ENCODE assay signal across 17 cellular contexts in the genomic region with DNA sequence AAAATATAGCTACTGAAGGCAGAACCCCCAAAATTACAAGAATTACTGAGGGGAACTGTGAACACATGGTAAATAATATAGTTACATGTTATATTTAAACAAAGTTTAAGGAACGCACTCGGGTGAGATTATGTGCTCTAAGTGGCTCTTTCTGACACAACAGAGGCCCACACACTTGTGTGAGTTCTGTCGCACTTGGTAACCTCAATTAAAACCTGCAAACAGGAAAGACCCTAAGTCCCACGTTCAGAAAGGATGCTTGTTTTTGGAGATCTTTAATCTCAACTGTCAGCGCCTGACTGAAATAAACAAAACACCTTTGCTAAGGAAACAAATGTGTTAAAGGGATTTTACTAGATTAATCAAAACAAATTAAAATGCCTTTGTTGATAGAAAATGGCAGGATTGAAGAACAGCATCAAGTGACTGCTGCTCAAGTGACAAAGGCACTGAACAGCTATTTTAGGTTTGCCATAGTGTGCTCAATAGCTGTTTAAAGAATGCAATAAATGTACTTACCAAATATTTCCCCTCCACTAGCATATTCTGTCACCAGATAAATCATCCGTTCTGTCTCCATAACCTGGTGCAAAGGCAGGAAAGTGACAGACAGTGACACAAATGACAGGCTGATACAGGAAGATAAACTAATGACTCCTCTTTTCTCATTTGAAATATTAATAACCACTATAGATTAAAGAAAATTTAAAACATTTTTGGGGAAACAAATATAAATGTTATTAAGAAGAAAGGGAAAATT.
DNase-seq lines count a peak whose midpoint lies in the region; ATAC-seq, FAIRE-seq and TF ChIP-seq lines count a peak whose summit lies in the region.
"Had no signal": no experiment of that assay in that cellular context is flagged by ENCODE, and none has a peak within 500 bp of the region (broad histone marks: within the 10 kb centered on the region; RNA-seq: fewer than 3 reads in every experiment).

No MANE protein-coding gene starts in this region.

- intact Hi-C loops in CD4-positive, alpha-beta memory T cell (cut with micrococcal nuclease): loop anchor here (2.0 kb wide), 1 partner anchor 23 kb away; no protein-coding TSS in a partner anchor
- intact Hi-C loops in Caco-2 (cut with micrococcal nuclease; ENCODE audit: unreplicated experiment): no loop called here

- H3K27ac Mint-ChIP-seq in CD4-positive, alpha-beta memory T cell: peak overlapping the region in 5 of 7 donors; percentile 43 to 75 (median 68)
- no peak overlapping the region for H3K27ac Mint-ChIP-seq in activated T-helper 17 cell treated with anti-CD3 and anti-CD28 coated beads, Interleukin-2, amount 50 U/mL, for 72 hours
- peak overlapping the region; percentile 11 for H3K27ac Mint-ChIP-seq in memory B cell
- no peak overlapping the region for H3K27ac Mint-ChIP-seq in Caco-2 (ENCODE audit: unreplicated experiment)
- H3K27ac Mint-ChIP-seq in endothelial cell (ENCODE audit: unreplicated experiment): no peak overlapping the region

- DNase-seq in CD4-positive, alpha-beta memory T cell: peak; percentile 14 to 45 (median 36)
- DNase-seq in GM12891 (ENCODE audit: insufficient read length, low spot score): no peak
- no peak for DNase-seq in memory B cell (ENCODE audit: low spot score in 2 of 2)
- no peak for DNase-seq in cerebellar cortex (ENCODE audit: low spot score)
- no peak for DNase-seq in Caco-2
- DNase-seq in endothelial cell (ENCODE audit: low spot score): no peak
- DNase-seq in NCI-H82 treated with DMSO at 0.1 percent for 48 hours (lab: John Stamatoyannopoulos, UW; ENCODE audit: unreplicated experiment): no peak
- DNase-seq: ACHN, COR-L47, GM23248, NCI-H1092, NCI-H1694, SK-N-SH had no signal

- FAIRE-seq in GM12891 (lab: Jason Lieb, UNC): peak; percentile 9

- CTCF ChIA-PET in CD4-positive, alpha-beta memory T cell (lab: Charles Lee; ENCODE audit: partially characterized antibody): interaction anchor here (1.0 kb wide), 1 partner anchor 28 kb away, joined by 3 read pairs; no protein-coding TSS in a partner anchor
- CTCF ChIA-PET in Caco-2 (lab: Charles Lee): no interaction called here

- H3K36me3 Mint-ChIP-seq in CD4-positive, alpha-beta memory T cell: peaks cover 41 to 58% of the 10 kb centered on the region in 2 donors
- H3K36me3 Mint-ChIP-seq in activated T-helper 17 cell treated with anti-CD3 and anti-CD28 coated beads, Interleukin-2, amount 50 U/mL, for 72 hours (ENCODE audit: low read depth): peaks cover 81% of the 10 kb centered on the region
- peaks cover 28% of the 10 kb centered on the region for H3K36me3 Mint-ChIP-seq in memory B cell
- peaks cover 16% of the 10 kb centered on the region for H3K36me3 Mint-ChIP-seq in Caco-2 (ENCODE audit: insufficient read depth, unreplicated experiment)
- no peaks in the 10 kb centered on the region for H3K36me3 Mint-ChIP-seq in endothelial cell (ENCODE audit: low read depth, unreplicated experiment)

- no TSS peak for BruUV-seq in Caco-2 (replicated peaks; lab: Mats Ljungman, UMichigan)

- H3K27me3 ChIP-seq in CD4-positive, alpha-beta memory T cell (ENCODE audit: insufficient read depth, low read length): no peaks in the 10 kb centered on the region
- no peaks in the 10 kb centered on the region for H3K27me3 ChIP-seq in Caco-2 (replicated peaks; ENCODE audit: control insufficient read depth, insufficient read depth, low read length)

- H3K4me1 Mint-ChIP-seq in CD4-positive, alpha-beta memory T cell: peaks cover 35 to 74% (median 56%) of the 10 kb centered on the region in 4 donors
- H3K4me1 Mint-ChIP-seq in activated T-helper 17 cell treated with anti-CD3 and anti-CD28 coated beads, Interleukin-2, amount 50 U/mL, for 72 hours: peaks cover 42% of the 10 kb centered on the region
- H3K4me1 Mint-ChIP-seq in memory B cell: peaks cover 25% of the 10 kb centered on the region
- H3K4me1 Mint-ChIP-seq in Caco-2 (ENCODE audit: low read depth, unreplicated experiment): peaks cover 17% of the 10 kb centered on the region
- H3K4me1 Mint-ChIP-seq in endothelial cell (ENCODE audit: unreplicated experiment): no peaks in the 10 kb centered on the region

- POLR2A ChIA-PET in CD4-positive, alpha-beta memory T cell (lab: Charles Lee; ENCODE audit: partially characterized antibody): no interaction called here
- POLR2A ChIA-PET in Caco-2 (lab: Charles Lee): no interaction called here

- no peak overlapping the region for H3K27ac ChIP-seq in CD4-positive, alpha-beta memory T cell (ENCODE audit: low read depth, low read length)
- H3K27ac ChIP-seq: GM23248, HL-60 had no signal

- peak; percentile 59 for ATAC-seq in activated T-helper 17 cell treated with anti-CD3 and anti-CD28 coated beads, Interleukin-2, amount 50 U/mL, for 72 hours (replicated peaks)
- ATAC-seq in memory B cell (ENCODE audit: low read depth): no peak
- ATAC-seq: Panc1, Right ventricle myocardium inferior had no signal

- no peak for TF ChIP-seq POLR2A in GM12891 (IDR thresholded peaks at IDR 0.05; ENCODE audit: low read depth, low read length)

- H3K9me3 Mint-ChIP-seq in CD4-positive, alpha-beta memory T cell: no peaks in the 10 kb centered on the region
- H3K9me3 Mint-ChIP-seq in activated T-helper 17 cell treated with anti-CD3 and anti-CD28 coated beads, Interleukin-2, amount 50 U/mL, for 72 hours: no peaks in the 10 kb centered on the region
- H3K9me3 Mint-ChIP-seq in memory B cell: no peaks in the 10 kb centered on the region
- H3K9me3 Mint-ChIP-seq in Caco-2 (ENCODE audit: unreplicated experiment): no peaks in the 10 kb centered on the region
- no peaks in the 10 kb centered on the region for H3K9me3 Mint-ChIP-seq in endothelial cell (ENCODE audit: unreplicated experiment)

- H3K4me3 ChIP-seq in CD4-positive, alpha-beta memory T cell (ENCODE audit: low read length in 2 of 2): no peak overlapping the region
- no peak overlapping the region for H3K4me3 ChIP-seq in Caco-2 (ENCODE audit: low read depth, low read length)
- H3K4me3 ChIP-seq: GM23248 had no signal

- H3K4me3 Mint-ChIP-seq in CD4-positive, alpha-beta memory T cell: peak overlapping the region in 5 of 8 donors; percentile 18 to 64 (median 43)
- H3K4me3 Mint-ChIP-seq in activated T-helper 17 cell treated with anti-CD3 and anti-CD28 coated beads, Interleukin-2, amount 50 U/mL, for 72 hours: no peak overlapping the region
- no peak overlapping the region for H3K4me3 Mint-ChIP-seq in memory B cell
- no peak overlapping the region for H3K4me3 Mint-ChIP-seq in Caco-2 (ENCODE audit: unreplicated experiment)
- H3K4me3 Mint-ChIP-seq in endothelial cell (ENCODE audit: unreplicated experiment): no peak overlapping the region

- H3K27me3 Mint-ChIP-seq in CD4-positive, alpha-beta memory T cell: no peaks in the 10 kb centered on the region
- H3K27me3 Mint-ChIP-seq in activated T-helper 17 cell treated with anti-CD3 and anti-CD28 coated beads, Interleukin-2, amount 50 U/mL, for 72 hours: no peaks in the 10 kb centered on the region
- H3K27me3 Mint-ChIP-seq in memory B cell (no peaks in the 10 kb centered on the region), Caco-2 (ENCODE audit: insufficient read depth, unreplicated experiment) (no peaks in the 10 kb centered on the region), endothelial cell (ENCODE audit: unreplicated experiment) (no peaks in the 10 kb centered on the region)

- H3K36me3 ChIP-seq in CD4-positive, alpha-beta memory T cell (ENCODE audit: insufficient read depth, low read length): peaks cover 14% of the 10 kb centered on the region
- H3K36me3 ChIP-seq in Caco-2 (ENCODE audit: control insufficient read depth, insufficient read depth, low read length): 0 out of 2 replicates have a peak, but pooled peaks cover 2% of the 10 kb centered on the region

- peaks cover 56% of the 10 kb centered on the region for H3K4me1 ChIP-seq in CD4-positive, alpha-beta memory T cell (ENCODE audit: insufficient read depth, low read length)
- peaks cover 9% of the 10 kb centered on the region for H3K4me1 ChIP-seq in Caco-2

- TF ChIP-seq CTCF in Caco-2 (IDR thresholded peaks at IDR 0.05; ENCODE audit: insufficient read depth in 1 of 2, low read depth in 1 of 2, low read length in 1 of 2, severe bottlenecking in 1 of 2, unreplicated experiment in 1 of 2): no peak
- TF ChIP-seq CTCF in endothelial cell (IDR thresholded peaks at IDR 0.05; ENCODE audit: unreplicated experiment): no peak

- no peaks in the 10 kb centered on the region for H3K9me3 ChIP-seq in CD4-positive, alpha-beta memory T cell (ENCODE audit: control insufficient read depth in 1 of 2, low read length in 2 of 2)
- H3K9me3 ChIP-seq in Caco-2: no peaks in the 10 kb centered on the region
- H3K9me3 ChIP-seq: SK-N-SH had no signal

TF ChIP-seq in GM12891, 5 proteins besides CTCF, POLR2A, EP300 and RAD21:
- TF ChIP-seq POU2F2 (IDR thresholded peaks at IDR 0.05; ENCODE audit: low read depth, low read length): no peak
- TF ChIP-seq PAX5 (IDR thresholded peaks at IDR 0.05; ENCODE audit: insufficient read depth, low read length, severe bottlenecking): no peak

Comparison
In these comparisons a context has a peak if more than half of its experiments do, and no peak if none do; other contexts are left out.
1. DNase-seq: peak in CD4-positive, alpha-beta memory T cell (5 of 5); none in GM12891 (single experiment), memory B cell (0 of 2), cerebellar cortex (single experiment), Caco-2 (0 of 2), endothelial cell (single experiment) and NCI-H82 treated with DMSO at 0.1 percent for 48 hours (single experiment).
2. H3K27ac Mint-ChIP-seq: peak in CD4-positive, alpha-beta memory T cell (5 of 7) and memory B cell (single experiment); none in activated T-helper 17 cell treated with anti-CD3 and anti-CD28 coated beads, Interleukin-2, amount 50 U/mL, for 72 hours (single experiment), Caco-2 (single experiment) and endothelial cell (single experiment).
3. H3K4me3 Mint-ChIP-seq: peak in CD4-positive, alpha-beta memory T cell (5 of 8); none in activated T-helper 17 cell treated with anti-CD3 and anti-CD28 coated beads, Interleukin-2, amount 50 U/mL, for 72 hours (single experiment), memory B cell (single experiment), Caco-2 (single experiment) and endothelial cell (single experiment).